ENCODE assay signal across 20 cellular contexts in genomic region chr6:164344801-164345291, GRCh38.
DNase-seq lines count a peak whose midpoint lies in the region; ATAC-seq and TF ChIP-seq lines count a peak whose summit lies in the region.
"Had no signal": no experiment of that assay in that cellular context is flagged by ENCODE, and none has a peak within 500 bp of the region (broad histone marks: within the 10 kb centered on the region; RNA-seq: fewer than 3 reads in every experiment).

No MANE protein-coding gene starts in this region.

- H3K27me3 ChIP-seq in HUES6 (ENCODE audit: control insufficient read depth, insufficient read depth, low read length), result no peaks in the 10 kb centered on the region
- H3K27me3 ChIP-seq in iPS-20b (ENCODE audit: insufficient read depth, low read length), result no peaks in the 10 kb centered on the region
- H3K27me3 ChIP-seq in gastrocnemius medialis, result no peaks in the 10 kb centered on the region
- H3K27me3 ChIP-seq in MG63, result no peaks in the 10 kb centered on the region

- intact Hi-C loops in gastrocnemius medialis (cut with DNase I; ENCODE audit: low total_unique reads), result no loop called here

- H3K9ac ChIP-seq in HUES6 (ENCODE audit: low read length), result peak overlapping the region; percentile 79
- H3K9ac ChIP-seq in iPS-20b (ENCODE audit: low read depth, low read length), result peak overlapping the region; percentile 70

- DNase-seq in fibroblast of pulmonary artery (ENCODE audit: low read depth) (peak; percentile 9), gastrocnemius medialis (peak; percentile 3 to 27), NCI-H2081 treated with DMSO at 0.1 percent for 48 hours (lab: John Stamatoyannopoulos, UW) (no peak), AG20443 (ENCODE audit: low spot score) (no peak), MG63 (no peak)
- DNase-seq: activated CD4-positive, CD25-positive, alpha-beta regulatory T cell; activated CD8-positive, alpha-beta memory T cell treated with anti-CD3 and anti-CD28 coated beads for 24 hours; cerebellar nuclear complex; DND-41; mucosa of descending colon; MV-4-11; NCI-H2029; NCI-H510A treated with DMSO at 0.1 percent for 48 hours; occipital lobe; OCI-M1; small intestine had no signal

- in situ Hi-C loops in gastrocnemius medialis (cut with MboI; ENCODE audit: low sequenced_read_pairs in 4 of 4), result no loop called here

- TF ChIP-seq POLR2A in gastrocnemius medialis (IDR thresholded peaks at IDR 0.05), result no peak

- H3K36me3 ChIP-seq in HUES6 (ENCODE audit: control insufficient read depth, insufficient read depth, low read length), result no peaks in the 10 kb centered on the region
- no peaks in the 10 kb centered on the region for H3K36me3 ChIP-seq in iPS-20b (ENCODE audit: insufficient read depth, low read depth, low read length)
- H3K36me3 ChIP-seq in gastrocnemius medialis, result no peaks in the 10 kb centered on the region
- H3K36me3 ChIP-seq in MG63, result no peaks in the 10 kb centered on the region
- H3K36me3 ChIP-seq: thoracic aorta had no signal

- TF ChIP-seq CTCF in fibroblast of pulmonary artery (IDR thresholded peaks at IDR 0.05; ENCODE audit: low read length, missing control alignments), result no peak
- TF ChIP-seq CTCF in gastrocnemius medialis (IDR thresholded peaks at IDR 0.05 in 4 of 5, conservative IDR thresholded peaks at IDR 0.05 in 1 of 5), result no peak

- H3K4me1 ChIP-seq in HUES6 (ENCODE audit: control insufficient read depth, insufficient read depth, low read length) (peaks cover 21% of the 10 kb centered on the region), iPS-20b (ENCODE audit: insufficient read depth, low read length) (peaks cover 16% of the 10 kb centered on the region; the same call in 1 of the 2 replicates), gastrocnemius medialis (no peaks in the 10 kb centered on the region)

- H3K4me3 ChIP-seq in HUES6 (ENCODE audit: low read depth, low read length), result peak overlapping the region; percentile 1; the same call in 1 of the 2 replicates
- no peak overlapping the region for H3K4me3 ChIP-seq in fibroblast of pulmonary artery (replicated peaks; ENCODE audit: low read depth, low read length)
- H3K4me3 ChIP-seq in iPS-20b (ENCODE audit: low read length), result peak overlapping the region; percentile 40; the same call in 1 of the 2 replicates
- no peak overlapping the region for H3K4me3 ChIP-seq in gastrocnemius medialis
- no peak overlapping the region for H3K4me3 ChIP-seq in MG63
- H3K4me3 ChIP-seq: mucosa of descending colon, thoracic aorta had no signal

- H3K27ac ChIP-seq in HUES6 (ENCODE audit: low read depth, low read length), result peak overlapping the region; percentile 97
- H3K27ac ChIP-seq in iPS-20b (ENCODE audit: low read length), result peak overlapping the region; percentile 66
- no peak overlapping the region for H3K27ac ChIP-seq in gastrocnemius medialis
- H3K27ac ChIP-seq: thoracic aorta had no signal

- peaks cover 26% of the 10 kb centered on the region for H3K9me3 ChIP-seq in HUES6 (ENCODE audit: control insufficient read depth, insufficient read depth, low read depth, low read length)
- H3K9me3 ChIP-seq in iPS-20b (ENCODE audit: insufficient read depth, low read depth, low read length), result 0 out of 2 replicates have a peak, but pooled peaks cover 3% of the 10 kb centered on the region
- no peaks in the 10 kb centered on the region for H3K9me3 ChIP-seq in gastrocnemius medialis
- no peaks in the 10 kb centered on the region for H3K9me3 ChIP-seq in MG63
- H3K9me3 ChIP-seq: thoracic aorta had no signal

- ATAC-seq in gastrocnemius medialis, result peak; percentile 72 to 73
- no peak for ATAC-seq in GM21447 (IDR thresholded peaks at IDR 0.05; ENCODE audit: unreplicated experiment)
- ATAC-seq: mucosa of descending colon had no signal

Comparison
In these comparisons a context has a peak if more than half of its experiments do, and no peak if none do; other contexts are left out.
1. H3K27ac ChIP-seq: peak in HUES6 (single experiment) and iPS-20b (single experiment); none in gastrocnemius medialis (0 of 4).
2. H3K4me3 ChIP-seq: peak in HUES6 (single experiment) and iPS-20b (single experiment); none in fibroblast of pulmonary artery (single experiment), gastrocnemius medialis (0 of 4) and MG63 (single experiment).
3. DNase-seq: peak in fibroblast of pulmonary artery (single experiment) and gastrocnemius medialis (2 of 2); none in NCI-H2081 treated with DMSO at 0.1 percent for 48 hours (single experiment), AG20443 (single experiment) and MG63 (single experiment).